In the genomic region with DNA sequence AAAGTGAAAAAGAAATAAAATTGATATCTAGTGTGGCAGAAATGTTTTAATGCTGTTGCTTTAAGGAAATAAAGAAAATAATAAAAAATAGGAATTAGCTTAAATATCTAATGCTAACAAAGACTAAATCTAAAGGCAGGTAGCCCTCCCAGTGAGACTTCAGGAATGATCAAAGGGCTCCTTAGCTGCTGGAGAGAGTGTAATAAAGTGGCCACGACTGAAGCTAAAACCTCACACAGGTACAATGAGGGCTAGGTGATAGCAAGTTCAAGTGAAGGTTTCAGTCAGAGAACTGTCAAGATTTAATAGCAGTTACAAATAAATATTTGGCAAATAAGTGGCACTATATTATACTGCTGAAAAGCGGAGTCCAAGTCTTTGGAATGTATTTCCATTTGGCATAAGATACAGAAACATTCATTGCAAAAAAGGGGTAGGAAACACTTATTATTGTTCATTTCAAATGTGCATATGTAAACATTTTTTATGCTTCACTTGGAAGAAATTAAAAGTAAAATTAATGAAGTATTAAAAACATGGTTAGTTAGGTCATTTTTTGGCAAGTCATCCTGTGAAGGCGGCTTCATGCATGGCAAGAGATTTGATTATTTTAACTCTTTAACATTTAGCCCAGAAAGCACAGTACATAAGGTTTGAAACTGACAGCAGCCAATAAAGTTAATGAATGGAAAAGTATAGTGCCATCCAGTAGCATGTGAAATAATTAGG, we compare ENCODE assay signal across 29 cellular contexts.
DNase-seq lines count a peak whose midpoint lies in the region; ATAC-seq and TF ChIP-seq lines count a peak whose summit lies in the region.
"Had no signal": no experiment of that assay in that cellular context is flagged by ENCODE, and none has a peak within 500 bp of the region (broad histone marks: within the 10 kb centered on the region; RNA-seq: fewer than 3 reads in every experiment).

No MANE protein-coding gene starts in this region.

- no peaks in the 10 kb centered on the region for H3K36me3 Mint-ChIP-seq in endodermal cell (ENCODE audit: low read depth)
- H3K36me3 Mint-ChIP-seq: activated naive CD4-positive, alpha-beta T cell treated with anti-CD3 and anti-CD28 coated beads, Interleukin-2, amount 10 ng/mL, durations not matched to agents 7 days and 5 days; brain; CD14-positive monocyte; natural killer cell treated with Interleukin-12 subunit alpha and Interleukin-12 subunit beta and Interleukin-15 and Interleukin-18, amount 100 ng/mL, for 72 hours had no signal

- H3K9me3 ChIP-seq in endodermal cell (ENCODE audit: control insufficient read depth, low read length) (no peaks in the 10 kb centered on the region), skeletal muscle satellite cell (replicated peaks; ENCODE audit: low read length) (no peaks in the 10 kb centered on the region)
- H3K9me3 ChIP-seq: adrenal gland, Caco-2, gastroesophageal sphincter, mucosa of descending colon, Peyer's patch, testis had no signal

- peaks cover 57% of the 10 kb centered on the region for H3K4me1 Mint-ChIP-seq in endodermal cell
- H3K4me1 Mint-ChIP-seq: activated CD4-positive, alpha-beta T cell treated with anti-CD3 and anti-CD28 coated beads for 36 hours; activated naive CD4-positive, alpha-beta T cell treated with anti-CD3 and anti-CD28 coated beads, Interleukin-2, amount 10 ng/mL, durations not matched to agents 7 days and 5 days; activated T-helper 17 cell treated with anti-CD3 and anti-CD28 coated beads, Interleukin-2, amount 50 U/mL, for 72 hours; CD14-positive monocyte had no signal

- peak overlapping the region; percentile 15 for H3K27ac Mint-ChIP-seq in endodermal cell
- H3K27ac Mint-ChIP-seq: activated CD4-positive, alpha-beta T cell treated with anti-CD3 and anti-CD28 coated beads for 36 hours; activated CD8-positive, alpha-beta T cell treated with anti-CD3 and anti-CD28 coated beads for 36 hours; activated naive CD4-positive, alpha-beta T cell treated with anti-CD3 and anti-CD28 coated beads, Interleukin-2, amount 10 ng/mL, durations not matched to agents 7 days and 5 days; activated T-helper 17 cell treated with anti-CD3 and anti-CD28 coated beads, Interleukin-2, amount 50 U/mL, for 72 hours; CD14-positive monocyte; natural killer cell treated with Interleukin-12 subunit alpha and Interleukin-12 subunit beta and Interleukin-15 and Interleukin-18, amount 100 ng/mL, for 72 hours; T-helper 2 cell treated with Interferon-gamma antibody and Interleukin-4, amounts not matched to agents 5 μg/mL and 100 μg/mL, for 36 hours had no signal

- no peaks in the 10 kb centered on the region for H3K36me3 ChIP-seq in endodermal cell (ENCODE audit: control insufficient read depth, insufficient read depth, low read length)
- H3K36me3 ChIP-seq in skeletal muscle satellite cell (ENCODE audit: insufficient read depth, low read length) = no peaks in the 10 kb centered on the region
- H3K36me3 ChIP-seq: adrenal gland, gastroesophageal sphincter, Peyer's patch had no signal

- H3K4me3 ChIP-seq in endodermal cell (ENCODE audit: low read length) = peak overlapping the region; percentile 66
- no peak overlapping the region for H3K4me3 ChIP-seq in skeletal muscle satellite cell (ENCODE audit: low read length)
- H3K4me3 ChIP-seq: adrenal gland, gastroesophageal sphincter, lung, mucosa of descending colon, Peyer's patch, skin epidermis, testis had no signal

- H3K27me3 ChIP-seq in endodermal cell (ENCODE audit: control insufficient read depth, insufficient read depth, low read length, poor library complexity, severe bottlenecking) = no peaks in the 10 kb centered on the region
- H3K27me3 ChIP-seq in skeletal muscle satellite cell (ENCODE audit: control insufficient read depth, insufficient read depth, low read length) = no peaks in the 10 kb centered on the region
- H3K27me3 ChIP-seq: adrenal gland, gastroesophageal sphincter, Peyer's patch, testis had no signal

- H3K4me2 ChIP-seq in skeletal muscle satellite cell (ENCODE audit: low read length) = peak overlapping the region; percentile 19

- H3K9ac ChIP-seq in endodermal cell (ENCODE audit: extremely low read depth, low read length, poor library complexity, severe bottlenecking) (no peak overlapping the region), skeletal muscle satellite cell (ENCODE audit: low read depth, low read length) (no peak overlapping the region)

- no peaks in the 10 kb centered on the region for H3K9me3 Mint-ChIP-seq in endodermal cell
- H3K9me3 Mint-ChIP-seq: activated CD8-positive, alpha-beta T cell treated with anti-CD3 and anti-CD28 coated beads for 36 hours; activated naive CD4-positive, alpha-beta T cell treated with anti-CD3 and anti-CD28 coated beads, Interleukin-2, amount 10 ng/mL, durations not matched to agents 7 days and 5 days; activated T-helper 17 cell treated with anti-CD3 and anti-CD28 coated beads, Interleukin-2, amount 50 U/mL, for 72 hours; brain; natural killer cell treated with Interleukin-12 subunit alpha and Interleukin-12 subunit beta and Interleukin-15 and Interleukin-18, amount 100 ng/mL, for 72 hours; T-helper 2 cell treated with Interferon-gamma antibody and Interleukin-4, amounts not matched to agents 5 μg/mL and 100 μg/mL, for 36 hours had no signal

- peak overlapping the region; percentile 20 for H3K4me3 Mint-ChIP-seq in endodermal cell
- H3K4me3 Mint-ChIP-seq: activated CD4-positive, alpha-beta T cell treated with anti-CD3 and anti-CD28 coated beads for 36 hours; activated CD8-positive, alpha-beta T cell treated with anti-CD3 and anti-CD28 coated beads for 36 hours; activated naive CD4-positive, alpha-beta T cell treated with anti-CD3 and anti-CD28 coated beads, Interleukin-2, amount 10 ng/mL, durations not matched to agents 7 days and 5 days; activated T-helper 17 cell treated with anti-CD3 and anti-CD28 coated beads, Interleukin-2, amount 50 U/mL, for 72 hours; CD14-positive monocyte; natural killer cell treated with Interleukin-12 subunit alpha and Interleukin-12 subunit beta and Interleukin-15 and Interleukin-18, amount 100 ng/mL, for 72 hours; T-helper 2 cell treated with Interferon-gamma antibody and Interleukin-4, amounts not matched to agents 5 μg/mL and 100 μg/mL, for 36 hours had no signal

- H3K27ac ChIP-seq in endodermal cell (ENCODE audit: low read depth, low read length) = no peak overlapping the region
- H3K27ac ChIP-seq: gastroesophageal sphincter, Peyer's patch, testis had no signal

- DNase-seq in NCI-H1105 treated with DMSO at 0.1 percent for 48 hours (lab: John Stamatoyannopoulos, UW) (peak; percentile 34), NCI-H1105 (lab: John Stamatoyannopoulos, UW) (no peak), NCI-H774 (lab: John Stamatoyannopoulos, UW) (peak; percentile 17), endodermal cell (no peak), left colon (no peak), omental fat pad (ENCODE audit: low spot score) (no peak)
- no peak for DNase-seq in activated T-cell treated with anti-CD3 and anti-CD28 coated beads, Interleukin-2, amount 50 U/mL, for 1 hour
- DNase-seq: activated CD4-positive, alpha-beta T cell treated with anti-CD3 and anti-CD28 coated beads for 36 hours; activated CD8-positive, alpha-beta T cell treated with anti-CD3 and anti-CD28 coated beads for 36 hours; activated naive CD4-positive, alpha-beta T cell treated with anti-CD3 and anti-CD28 coated beads, Interleukin-2, amount 10 ng/mL, durations not matched to agents 7 days and 5 days; Caco-2; hippocampal formation; KBM-7; mucosa of descending colon; Peyer's patch; SHP77; stimulated activated CD4-positive, alpha-beta T cell treated with anti-CD3 and anti-CD28 coated beads, Interleukin-1b, Interleukin-23, amount 100 ng/mL, for 48 hours; stimulated activated naive CD4-positive, alpha-beta T cell treated with Interleukin-2 at 50 U/mL for 16 hours; testis had no signal

- H3K4me1 ChIP-seq in endodermal cell (ENCODE audit: control insufficient read depth, insufficient read depth, low read length) = peaks cover 12% of the 10 kb centered on the region
- H3K4me1 ChIP-seq in skeletal muscle satellite cell (ENCODE audit: control insufficient read depth, insufficient read depth, low read length) = peaks cover 9% of the 10 kb centered on the region
- H3K4me1 ChIP-seq: gastroesophageal sphincter, Peyer's patch, testis had no signal

- no peak for ATAC-seq in left colon
- no peak for ATAC-seq in omental fat pad (ENCODE audit: low FRiP score)
- ATAC-seq: activated CD4-positive, alpha-beta T cell treated with anti-CD3 and anti-CD28 coated beads for 36 hours; activated CD8-positive, alpha-beta T cell treated with anti-CD3 and anti-CD28 coated beads for 36 hours; activated T-helper 17 cell treated with anti-CD3 and anti-CD28 coated beads, Interleukin-2, amount 50 U/mL, for 72 hours; gastroesophageal sphincter; natural killer cell treated with Interleukin-12 subunit alpha and Interleukin-12 subunit beta and Interleukin-15 and Interleukin-18, amount 100 ng/mL, for 72 hours had no signal

- H3K27me3 Mint-ChIP-seq in endodermal cell (ENCODE audit: insufficient read depth) = no peaks in the 10 kb centered on the region
- H3K27me3 Mint-ChIP-seq: activated CD8-positive, alpha-beta T cell treated with anti-CD3 and anti-CD28 coated beads for 36 hours; activated naive CD4-positive, alpha-beta T cell treated with anti-CD3 and anti-CD28 coated beads, Interleukin-2, amount 10 ng/mL, durations not matched to agents 7 days and 5 days; activated T-helper 17 cell treated with anti-CD3 and anti-CD28 coated beads, Interleukin-2, amount 50 U/mL, for 72 hours; brain had no signal

- intact Hi-C loops in left colon (cut with DNase I, micrococcal nuclease) = no loop called here

- TF ChIP-seq CTCF in endodermal cell (conservative IDR thresholded peaks at IDR 0.05) (no peak), omental fat pad (IDR thresholded peaks at IDR 0.05) (no peak)

- WGBS in endodermal cell (ENCODE audit: insufficient coverage in 1 of 2, insufficient read length in 1 of 2), 2 experiments = 18 to 53% methylated on average over 1 to 3 of the region's 3 CpGs

Comparison
In these comparisons a context has a peak if more than half of its experiments do, and no peak if none do; other contexts are left out.
1. DNase-seq: peak in NCI-H1105 treated with DMSO at 0.1 percent for 48 hours (single experiment) and NCI-H774 (single experiment); none in NCI-H1105 (single experiment), endodermal cell (single experiment), activated T-cell treated with anti-CD3 and anti-CD28 coated beads, Interleukin-2, amount 50 U/mL, for 1 hour (single experiment), left colon (0 of 2) and omental fat pad (single experiment).